In genomic region chr3:143763568-143764162, GRCh38 we compare ENCODE assay signal across 10 cellular contexts.
DNase-seq lines count a peak whose midpoint lies in the region; TF ChIP-seq lines count a peak whose summit lies in the region.
"Had no signal": no experiment of that assay in that cellular context is flagged by ENCODE, and none has a peak within 500 bp of the region (broad histone marks: within the 10 kb centered on the region; RNA-seq: fewer than 3 reads in every experiment).

No MANE protein-coding gene starts in this region.

- no peak overlapping the region for H3K27ac Mint-ChIP-seq in CD4-positive, alpha-beta memory T cell
- H3K27ac Mint-ChIP-seq in activated naive CD4-positive, alpha-beta T cell treated with anti-CD3 and anti-CD28 coated beads for 36 hours: no peak overlapping the region
- H3K27ac Mint-ChIP-seq: activated naive CD8-positive, alpha-beta T cell treated with anti-CD3 and anti-CD28 coated beads for 36 hours had no signal

- H3K9me3 ChIP-seq in liver (ENCODE audit: control insufficient read depth in 4 of 4, low read length in 3 of 4): no peaks in the 10 kb centered on the region
- H3K9me3 ChIP-seq in CD4-positive, alpha-beta memory T cell (ENCODE audit: control insufficient read depth in 1 of 2, low read length in 2 of 2): no peaks in the 10 kb centered on the region

- peaks cover 8 to 15% (median 9%) of the 10 kb centered on the region in 4 donors for H3K4me1 Mint-ChIP-seq in CD4-positive, alpha-beta memory T cell
- peaks cover 21% of the 10 kb centered on the region for H3K4me1 Mint-ChIP-seq in activated naive CD4-positive, alpha-beta T cell treated with anti-CD3 and anti-CD28 coated beads for 36 hours (ENCODE audit: low read depth)

- H3K4me3 Mint-ChIP-seq in CD4-positive, alpha-beta memory T cell: no peak overlapping the region
- no peak overlapping the region for H3K4me3 Mint-ChIP-seq in activated naive CD4-positive, alpha-beta T cell treated with anti-CD3 and anti-CD28 coated beads for 36 hours
- H3K4me3 Mint-ChIP-seq: activated naive CD8-positive, alpha-beta T cell treated with anti-CD3 and anti-CD28 coated beads for 36 hours had no signal

- no peaks in the 10 kb centered on the region for H3K36me3 ChIP-seq in liver (ENCODE audit: control insufficient read depth in 4 of 4, insufficient read depth in 3 of 4, low read depth in 1 of 4, low read length in 3 of 4)
- H3K36me3 ChIP-seq in CD4-positive, alpha-beta memory T cell (ENCODE audit: insufficient read depth, low read length): no peaks in the 10 kb centered on the region

- no peak overlapping the region for H3K27ac ChIP-seq in liver (ENCODE audit: low read depth in 1 of 2, low read length in 2 of 2)
- no peak overlapping the region for H3K27ac ChIP-seq in CD4-positive, alpha-beta memory T cell (ENCODE audit: low read depth, low read length)
- H3K27ac ChIP-seq: SK-N-MC had no signal

- H3K36me3 Mint-ChIP-seq in CD4-positive, alpha-beta memory T cell: peaks cover 2 to 22% of the 10 kb centered on the region in 2 donors
- H3K36me3 Mint-ChIP-seq in activated naive CD4-positive, alpha-beta T cell treated with anti-CD3 and anti-CD28 coated beads for 36 hours (ENCODE audit: low read depth): peaks cover 3% of the 10 kb centered on the region

- CTCF ChIA-PET in CD4-positive, alpha-beta memory T cell (lab: Charles Lee; ENCODE audit: partially characterized antibody): interaction anchor here (0.9 to 1.0 kb wide), 2 partner anchors 11 to 31 kb away, joined by 3 read pairs; no protein-coding TSS in a partner anchor
- CTCF ChIA-PET in activated naive CD4-positive, alpha-beta T cell treated with anti-CD3 and anti-CD28 coated beads for 36 hours (lab: Charles Lee): interaction anchor here (0.6 to 1.1 kb wide), 6 partner anchors 35 to 568 kb away, joined by 3 to 4 read pairs (median 3); no protein-coding TSS in a partner anchor

- DNase-seq in CD1c-positive myeloid dendritic cell (ENCODE audit: extremely low spot score) (peak; percentile 12), HT-29 (ENCODE audit: low spot score) (peak; percentile 19), astrocyte of the hippocampus (ENCODE audit: low read depth, low spot score) (peak; percentile 38), T-helper 9 cell (no peak), NCI-H774 (lab: John Stamatoyannopoulos, UW) (no peak)
- DNase-seq in CD4-positive, alpha-beta memory T cell: no peak
- no peak for DNase-seq in activated naive CD4-positive, alpha-beta T cell treated with anti-CD3 and anti-CD28 coated beads for 36 hours
- DNase-seq: activated naive CD8-positive, alpha-beta T cell treated with anti-CD3 and anti-CD28 coated beads for 36 hours had no signal

- peak; percentile 67 for TF ChIP-seq RAD21 in liver (IDR thresholded peaks at IDR 0.05)

- no peaks in the 10 kb centered on the region for H3K27me3 ChIP-seq in liver (ENCODE audit: control insufficient read depth in 4 of 4, insufficient read depth in 4 of 4, low read length in 3 of 4)
- H3K27me3 ChIP-seq in CD4-positive, alpha-beta memory T cell (ENCODE audit: insufficient read depth, low read length): no peaks in the 10 kb centered on the region

- no peaks in the 10 kb centered on the region for H3K4me1 ChIP-seq in liver (ENCODE audit: control insufficient read depth in 4 of 4, insufficient read depth in 4 of 4, low read length in 3 of 4)
- H3K4me1 ChIP-seq in CD4-positive, alpha-beta memory T cell (ENCODE audit: insufficient read depth, low read length): no peaks in the 10 kb centered on the region

- H3K9ac ChIP-seq in liver (ENCODE audit: low read depth in 1 of 2, low read length in 2 of 2): no peak overlapping the region

- no peak overlapping the region for H3K4me3 ChIP-seq in liver (ENCODE audit: low read depth in 1 of 3, low read length in 3 of 3)
- no peak overlapping the region for H3K4me3 ChIP-seq in CD4-positive, alpha-beta memory T cell (ENCODE audit: low read length in 2 of 2)
- H3K4me3 ChIP-seq: SK-N-MC had no signal

- TF ChIP-seq CTCF in liver (IDR thresholded peaks at IDR 0.05; ENCODE audit: low read depth, low read length, missing input control): peak; percentile 30

- no peaks in the 10 kb centered on the region for H3K27me3 Mint-ChIP-seq in CD4-positive, alpha-beta memory T cell
- H3K27me3 Mint-ChIP-seq in activated naive CD4-positive, alpha-beta T cell treated with anti-CD3 and anti-CD28 coated beads for 36 hours (ENCODE audit: low read depth): no peaks in the 10 kb centered on the region
- H3K27me3 Mint-ChIP-seq: activated naive CD8-positive, alpha-beta T cell treated with anti-CD3 and anti-CD28 coated beads for 36 hours had no signal

- H3K9me3 Mint-ChIP-seq in CD4-positive, alpha-beta memory T cell: peaks cover 0 to 6% (median 0%) of the 10 kb centered on the region in 8 donors
- peaks cover 6% of the 10 kb centered on the region for H3K9me3 Mint-ChIP-seq in activated naive CD4-positive, alpha-beta T cell treated with anti-CD3 and anti-CD28 coated beads for 36 hours

- intact Hi-C loops in CD4-positive, alpha-beta memory T cell (cut with micrococcal nuclease): loop anchor here (1.0 kb wide), 1 partner anchor 642 kb away; no protein-coding TSS in a partner anchor
- intact Hi-C loops in activated naive CD4-positive, alpha-beta T cell treated with anti-CD3 and anti-CD28 coated beads for 36 hours (cut with micrococcal nuclease): loop anchor here (1.0 to 5.0 kb wide), 5 partner anchors 89 to 643 kb away; no protein-coding TSS in a partner anchor

- POLR2A ChIA-PET in CD4-positive, alpha-beta memory T cell (lab: Charles Lee; ENCODE audit: partially characterized antibody): interaction anchor here (0.6 kb wide), 1 partner anchor 628 kb away, joined by 4 read pairs; no protein-coding TSS in a partner anchor

TF ChIP-seq in liver, 16 proteins besides CTCF, POLR2A, EP300 and RAD21:
- TF ChIP-seq HNF4A (conservative IDR thresholded peaks at IDR 0.05) (no peak), SP1 (IDR thresholded peaks at IDR 0.05) (no peak), ATF3 (IDR thresholded peaks at IDR 0.05) (no peak), JUND (IDR thresholded peaks at IDR 0.05) (no peak), TAF1 (conservative IDR thresholded peaks at IDR 0.05) (no peak), FOXA1 (IDR thresholded peaks at IDR 0.05) (no peak), FOXA2 (IDR thresholded peaks at IDR 0.05) (no peak), REST (IDR thresholded peaks at IDR 0.05) (no peak)

Comparison
In these comparisons a context has a peak if more than half of its experiments do, and no peak if none do; other contexts are left out.
1. DNase-seq: peak in CD1c-positive myeloid dendritic cell (single experiment), HT-29 (single experiment) and astrocyte of the hippocampus (single experiment); none in T-helper 9 cell (single experiment), NCI-H774 (single experiment), CD4-positive, alpha-beta memory T cell (0 of 5) and activated naive CD4-positive, alpha-beta T cell treated with anti-CD3 and anti-CD28 coated beads for 36 hours (single experiment).